Comparison of ENCODE assay signal across 20 cellular contexts in genomic region chr9:110207071-110207923, GRCh38. TPM values are rescaled to one million over a fixed set of nuclear protein-coding genes. Genes with fewer than 3 reads are reported as not detected.
DNase-seq lines count a peak whose midpoint lies in the region; ATAC-seq, FAIRE-seq and TF ChIP-seq lines count a peak whose summit lies in the region.
"Had no signal": no experiment of that assay in that cellular context is flagged by ENCODE, and none has a peak within 500 bp of the region (broad histone marks: within the 10 kb centered on the region; RNA-seq: fewer than 3 reads in every experiment).

No MANE protein-coding gene starts in this region.

- DNase-seq in DMS153 (lab: John Stamatoyannopoulos, UW) (peak; percentile 46), NCI-H2029 (lab: John Stamatoyannopoulos, UW) (peak; percentile 82), pancreas (peak; percentile 82 to 96 (median 92)), nucleus accumbens (lab: John Stamatoyannopoulos, UW) (no peak), NCI-H1048 (lab: John Stamatoyannopoulos, UW) (no peak), NCI-H1436 (lab: John Stamatoyannopoulos, UW) (no peak)
- DNase-seq: activated CD4-positive, alpha-beta T cell treated with anti-CD3 and anti-CD28 coated beads, Interleukin-2, amount 10 ng/mL, durations not matched to agents 7 days and 5 days; activated T-cell treated with anti-CD3 and anti-CD28 coated beads, Interleukin-2, amount 50 U/mL, for 72 hours; amygdala; C1 segment of cervical spinal cord; dorsolateral prefrontal cortex; GDM1; H9; NCI-H524 treated with DMSO at 0.1 percent for 48 hours; stimulated activated naive CD4-positive, alpha-beta T cell treated with Interleukin-2 at 50 U/mL for 16 hours had no signal

- no peak for TF ChIP-seq CTCF in pancreas (IDR thresholded peaks at IDR 0.05)

- H3K4me3 ChIP-seq in esophagus (ENCODE audit: low read depth in 1 of 2, low read length in 2 of 2) (peak overlapping the region; percentile 22 to 23), pancreas (peak overlapping the region in 3 of 4 donors; percentile 8 to 39 (median 20))
- H3K4me3 ChIP-seq: dorsolateral prefrontal cortex had no signal

- intact Hi-C loops in pancreas (cut with DNase I) = no loop called here

- H3K27ac ChIP-seq in esophagus (ENCODE audit: low read depth in 2 of 2, low read length in 1 of 2) (peak overlapping the region; percentile 44 to 78), pancreas (peak overlapping the region; percentile 19 to 93 (median 78))
- H3K27ac ChIP-seq: dorsolateral prefrontal cortex, KMS-11 had no signal

- ATAC-seq in pancreas = peak; percentile 87 to 93 (median 92)
- ATAC-seq in GM21619 (IDR thresholded peaks at IDR 0.05; ENCODE audit: unreplicated experiment) = no peak
- ATAC-seq: activated T-cell treated with anti-CD3 and anti-CD28 coated beads, Interleukin-2, amount 50 U/mL, for 72 hours; sciatic nerve had no signal

- H3K9me3 ChIP-seq in esophagus (ENCODE audit: control insufficient read depth in 2 of 2, insufficient read depth in 1 of 2, low read depth in 1 of 2, low read length in 1 of 2) (no peaks in the 10 kb centered on the region), pancreas (no peaks in the 10 kb centered on the region)

- no peaks in the 10 kb centered on the region for H3K27me3 ChIP-seq in esophagus (ENCODE audit: control insufficient read depth in 1 of 2, insufficient read depth in 2 of 2, low read length in 2 of 2)
- no peaks in the 10 kb centered on the region for H3K27me3 ChIP-seq in pancreas

- FAIRE-seq in pancreas (lab: Jason Lieb, UNC) = no peak

- peaks cover 3 to 11% of the 10 kb centered on the region in 2 donors for H3K4me1 ChIP-seq in esophagus (ENCODE audit: control insufficient read depth in 2 of 2, insufficient read depth in 2 of 2, low read length in 1 of 2)
- H3K4me1 ChIP-seq in pancreas = peaks cover 18 to 35% (median 27%) of the 10 kb centered on the region in 3 donors

- WGBS in esophagus, 2 donors = 26 to 42% methylated on average over 10 of the region's 10 CpGs
- WGBS in pancreas, 2 donors = 14 to 17% methylated on average over 10 of the region's 10 CpGs

- H3K36me3 ChIP-seq in esophagus (ENCODE audit: control insufficient read depth in 2 of 2, insufficient read depth in 2 of 2, low read length in 1 of 2) (no peaks in the 10 kb centered on the region), pancreas (no peaks in the 10 kb centered on the region)

RNA-seq across cellular contexts. Expression of gene C9orf152, which starts 0.7 kb away (rescaled TPM):
- polyA plus RNA-seq in esophagus (1 to 10 TPM in 1 of 2 donors, under 1 TPM in 1; 0.86 to 1.3 TPM), pancreas (1 to 10 TPM in 1 of 2 donors, under 1 TPM in 1; 0.85 to 1.3 TPM)
- 1 to 10 TPM; 1.0 to 8.9 (median 3.2) TPM for total RNA-seq in pancreas
- total RNA-seq: activated CD4-positive, alpha-beta T cell treated with anti-CD3 and anti-CD28 coated beads, Interleukin-2, amount 10 ng/mL, durations not matched to agents 7 days and 5 days; activated T-cell treated with anti-CD3 and anti-CD28 coated beads, Interleukin-2, amount 50 U/mL, for 72 hours; H9; sciatic nerve; T-helper 2 cell treated with Interferon-gamma antibody and Interleukin-4, amounts not matched to agents 100 ng/mL and 5 ng/mL, for 36 hours had no signal

RNA-seq across cellular contexts. Expression of gene TXN, which starts 49.0 kb away (rescaled TPM):
- 1,000 to 10,000 TPM; 1,229 to 1,425 TPM for polyA plus RNA-seq in esophagus
- total RNA-seq in pancreas = 10 to 100 TPM; 44.3 to 87.6 (median 67.2) TPM
- polyA plus RNA-seq in pancreas = 10 to 100 TPM; 88.4 to 99.5 TPM

Comparison
In these comparisons a context has a peak if more than half of its experiments do, and no peak if none do; other contexts are left out.
1. DNase-seq: peak in DMS153 (single experiment), NCI-H2029 (single experiment) and pancreas (6 of 6); none in nucleus accumbens (0 of 56), NCI-H1048 (single experiment) and NCI-H1436 (single experiment).
2. RNA of gene TXN, which starts 49.0 kb away (polyA plus RNA-seq): 1,229 to 1,425 TPM in esophagus; 88.4 to 99.5 TPM in pancreas; every median in the first group is over 10 times any median in the second.